8 cellular contexts compared by ENCODE assay signal in the genomic region with DNA sequence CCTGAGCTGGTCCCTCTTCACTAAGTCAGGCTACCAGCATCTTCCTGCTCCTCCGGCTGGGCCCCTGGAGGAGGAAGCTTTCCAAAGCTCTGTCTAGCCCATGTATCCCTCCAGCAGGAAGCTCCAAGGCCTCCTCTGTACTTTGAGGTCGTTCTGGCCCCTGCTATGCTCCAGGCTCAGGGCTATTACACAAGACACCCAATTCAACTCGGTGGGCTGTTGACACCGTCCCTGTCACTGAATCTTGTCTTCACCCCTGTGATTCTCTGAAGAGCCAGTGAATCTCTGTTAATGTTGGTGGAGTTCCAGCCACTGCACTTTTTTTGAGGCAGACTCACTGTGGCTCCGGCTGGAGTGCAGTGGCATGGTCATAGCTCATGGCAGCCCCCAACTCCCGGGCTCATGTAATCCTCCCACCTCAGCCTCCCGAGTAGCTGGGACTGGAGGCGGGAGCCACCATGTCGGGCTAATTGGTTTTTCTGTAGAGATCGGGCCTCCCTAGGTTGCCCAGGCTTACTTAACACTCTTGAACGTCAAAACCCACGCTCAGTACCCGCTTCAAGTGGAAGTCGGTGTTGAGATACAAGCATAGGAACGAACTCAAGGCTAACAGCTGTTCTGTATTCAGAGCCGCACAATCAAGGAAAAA. TPM values are rescaled to one million over a fixed set of nuclear protein-coding genes. Genes with fewer than 3 reads are reported as not detected.
DNase-seq lines count a peak whose midpoint lies in the region; ATAC-seq and TF ChIP-seq lines count a peak whose summit lies in the region.

No MANE protein-coding gene starts in this region.

- H3K4me3 Mint-ChIP-seq in Calu3 (ENCODE audit: low read depth, unreplicated experiment) = peak overlapping the region; percentile 76
- H3K4me3 Mint-ChIP-seq in chondrocyte (ENCODE audit: unreplicated experiment) = peak overlapping the region; percentile 80
- peak overlapping the region; percentile 96 for H3K4me3 Mint-ChIP-seq in natural killer cell treated with Interleukin-12 subunit alpha and Interleukin-12 subunit beta and Interleukin-15 and Interleukin-18, amount 100 ng/mL, for 72 hours

- H3K4me1 Mint-ChIP-seq in Calu3 (ENCODE audit: low read depth, unreplicated experiment) (peaks cover 10% of the 10 kb centered on the region), chondrocyte (ENCODE audit: low read depth) (peaks cover 16% of the 10 kb centered on the region)
- H3K4me1 Mint-ChIP-seq in natural killer cell treated with Interleukin-12 subunit alpha and Interleukin-12 subunit beta and Interleukin-15 and Interleukin-18, amount 100 ng/mL, for 72 hours (ENCODE audit: low read depth in 2 of 2) = peaks cover 22 to 27% of the 10 kb centered on the region in 2 donors

- H3K9me3 ChIP-seq in KOPT-K1 (ENCODE audit: insufficient read depth, low read length, poor library complexity, severe bottlenecking) = no peaks in the 10 kb centered on the region

- peak in 1 of 2 donors; percentile 0 for ATAC-seq in natural killer cell treated with Interleukin-12 subunit alpha and Interleukin-12 subunit beta and Interleukin-15 and Interleukin-18, amount 100 ng/mL, for 72 hours
- no peak for ATAC-seq in HG02884 (IDR thresholded peaks at IDR 0.05; ENCODE audit: unreplicated experiment)

- no peaks in the 10 kb centered on the region for H3K9me3 Mint-ChIP-seq in Calu3 (ENCODE audit: low read depth, unreplicated experiment)
- H3K9me3 Mint-ChIP-seq in chondrocyte (ENCODE audit: low read depth) = no peaks in the 10 kb centered on the region
- H3K9me3 Mint-ChIP-seq in natural killer cell treated with Interleukin-12 subunit alpha and Interleukin-12 subunit beta and Interleukin-15 and Interleukin-18, amount 100 ng/mL, for 72 hours = no peaks in the 10 kb centered on the region

- H3K27ac Mint-ChIP-seq in Calu3 (ENCODE audit: unreplicated experiment) (no peak overlapping the region), chondrocyte (ENCODE audit: unreplicated experiment) (peak overlapping the region; percentile 8)
- H3K27ac Mint-ChIP-seq in natural killer cell treated with Interleukin-12 subunit alpha and Interleukin-12 subunit beta and Interleukin-15 and Interleukin-18, amount 100 ng/mL, for 72 hours = peak overlapping the region; percentile 94 to 96

- no TSS peak for BruUV-seq in Calu3 (replicated peaks; lab: Mats Ljungman, UMichigan)

- DNase-seq in Calu3 = no peak
- no peak for DNase-seq in chondrocyte (ENCODE audit: low spot score)
- DNase-seq in natural killer cell treated with Interleukin-12 subunit alpha and Interleukin-12 subunit beta and Interleukin-15 and Interleukin-18, amount 100 ng/mL, for 72 hours (ENCODE audit: low spot score) = no peak
- no peak for DNase-seq in hepatic stellate cell (ENCODE audit: low spot score)
- DNase-seq in GDM1 (lab: John Stamatoyannopoulos, UW) = no peak
- no peak for DNase-seq in NCI-H524 treated with DMSO at 0.1 percent for 48 hours (lab: John Stamatoyannopoulos, UW)

- H3K36me3 Mint-ChIP-seq in Calu3 (ENCODE audit: insufficient read depth, unreplicated experiment) = peaks cover 20% of the 10 kb centered on the region
- H3K36me3 Mint-ChIP-seq in chondrocyte (ENCODE audit: low read depth) = no peaks in the 10 kb centered on the region
- no peaks in the 10 kb centered on the region for H3K36me3 Mint-ChIP-seq in natural killer cell treated with Interleukin-12 subunit alpha and Interleukin-12 subunit beta and Interleukin-15 and Interleukin-18, amount 100 ng/mL, for 72 hours

- peaks cover 8% of the 10 kb centered on the region; the same call in 1 of the 2 replicates for H3K36me3 ChIP-seq in KOPT-K1 (ENCODE audit: insufficient read depth, low read length)

- no peaks in the 10 kb centered on the region for H3K27me3 Mint-ChIP-seq in Calu3 (ENCODE audit: unreplicated experiment)
- H3K27me3 Mint-ChIP-seq in chondrocyte (ENCODE audit: low read depth) = no peaks in the 10 kb centered on the region
- H3K27me3 Mint-ChIP-seq in natural killer cell treated with Interleukin-12 subunit alpha and Interleukin-12 subunit beta and Interleukin-15 and Interleukin-18, amount 100 ng/mL, for 72 hours = no peaks in the 10 kb centered on the region

- CTCF ChIA-PET in Calu3 (lab: Charles Lee) = interaction anchor here (0.6 kb wide), 1 partner anchor 106 kb away, joined by 3 read pairs; no protein-coding TSS in a partner anchor

- intact Hi-C loops in Calu3 (cut with micrococcal nuclease; ENCODE audit: unreplicated experiment) = no loop called here

- TF ChIP-seq CTCF in Calu3 (IDR thresholded peaks at IDR 0.05; ENCODE audit: unreplicated experiment) (no peak), chondrocyte (IDR thresholded peaks at IDR 0.05) (no peak)

- peak overlapping the region; percentile 73 for H3K27ac ChIP-seq in KOPT-K1 (ENCODE audit: low read depth, low read length, poor library complexity, severe bottlenecking)

RNA-seq across cellular contexts. Expression of a gene that starts 0.5 kb away (rescaled TPM):
- total RNA-seq in Calu3 (2022) = 39.9 and 40.1 TPM in 2 replicates
- 46.9 to 89.0 TPM (median 54.1 TPM) in 3 replicates for total RNA-seq in chondrocyte
- 100 to 1,000 TPM in 1 of 2 donors, 10 to 100 TPM in 1; 81.5 to 104 TPM for total RNA-seq in natural killer cell treated with Interleukin-12 subunit alpha and Interleukin-12 subunit beta and Interleukin-15 and Interleukin-18, amount 100 ng/mL, for 72 hours

RNA-seq across cellular contexts. Expression of a gene that starts 16.4 kb away (rescaled TPM):
- total RNA-seq in Calu3 (2022) = 620 and 627 TPM in 2 replicates
- total RNA-seq in chondrocyte = 712 to 830 TPM (median 749 TPM) in 3 replicates
- 1,000 to 10,000 TPM; 1,148 to 1,390 TPM for total RNA-seq in natural killer cell treated with Interleukin-12 subunit alpha and Interleukin-12 subunit beta and Interleukin-15 and Interleukin-18, amount 100 ng/mL, for 72 hours

RNA-seq across cellular contexts. Expression of a gene that starts 18.5 kb away (rescaled TPM):
- total RNA-seq in Calu3 (2022) (1.1 TPM in 1 of 2 replicates, not detected in the other), chondrocyte (13.2 to 21.9 TPM (median 15.3 TPM) in 3 replicates)
- not detected for total RNA-seq in natural killer cell treated with Interleukin-12 subunit alpha and Interleukin-12 subunit beta and Interleukin-15 and Interleukin-18, amount 100 ng/mL, for 72 hours

RNA-seq across cellular contexts. Expression of a gene that starts 24.6 kb away (rescaled TPM):
- total RNA-seq in Calu3 (2022) (0.71 TPM in 1 of 2 replicates, not detected in the other), chondrocyte (4.4 to 4.8 TPM (median 4.4 TPM) in 3 replicates)
- not detected for total RNA-seq in natural killer cell treated with Interleukin-12 subunit alpha and Interleukin-12 subunit beta and Interleukin-15 and Interleukin-18, amount 100 ng/mL, for 72 hours

RNA-seq across cellular contexts. Expression of a gene that starts 30.4 kb away (rescaled TPM):
- total RNA-seq in Calu3 (2022) (61.0 and 61.5 TPM in 2 replicates), chondrocyte (63.4 to 69.8 TPM (median 65.4 TPM) in 3 replicates)
- 100 to 1,000 TPM; 105 to 144 TPM for total RNA-seq in natural killer cell treated with Interleukin-12 subunit alpha and Interleukin-12 subunit beta and Interleukin-15 and Interleukin-18, amount 100 ng/mL, for 72 hours
